Comparison of ENCODE assay signal across 23 cellular contexts in the genomic region with DNA sequence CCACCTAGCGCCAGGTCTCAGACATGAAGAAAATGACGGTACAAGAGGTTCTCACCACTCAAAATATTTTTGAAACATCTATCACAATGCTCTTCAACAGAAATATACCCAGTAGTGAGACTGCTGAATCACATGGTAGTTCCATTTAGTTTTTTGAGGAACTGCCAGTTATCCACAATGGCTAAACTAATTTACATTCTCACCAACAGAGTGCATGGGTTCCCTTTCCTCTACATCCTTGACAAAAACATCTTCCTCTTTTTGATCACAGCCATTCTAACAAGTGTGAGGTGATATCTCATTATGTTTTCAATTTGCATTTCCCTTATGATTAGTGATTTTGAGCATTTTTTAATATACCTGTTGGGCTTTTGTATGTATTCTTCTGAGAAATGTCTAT. TPM values are rescaled to one million over a fixed set of nuclear protein-coding genes. Genes with fewer than 3 reads are reported as not detected.
DNase-seq lines count a peak whose midpoint lies in the region; ATAC-seq and FAIRE-seq lines count a peak whose summit lies in the region.
"Had no signal": no experiment of that assay in that cellular context is flagged by ENCODE, and none has a peak within 500 bp of the region (broad histone marks: within the 10 kb centered on the region; RNA-seq: fewer than 3 reads in every experiment).

No MANE protein-coding gene starts in this region.

- peak overlapping the region; percentile 26 for H3K4me3 Mint-ChIP-seq in activated T-helper 17 cell treated with anti-CD3 and anti-CD28 coated beads, Interleukin-2, amount 50 U/mL, for 72 hours
- H3K4me3 Mint-ChIP-seq: activated CD4-positive, alpha-beta memory T cell treated with anti-CD3 and anti-CD28 coated beads, Interleukin-2, amount 10 ng/mL, durations not matched to agents 7 days and 5 days; activated naive CD8-positive, alpha-beta T cell; immature natural killer cell had no signal

- no peak for ATAC-seq in activated T-helper 17 cell treated with anti-CD3 and anti-CD28 coated beads, Interleukin-2, amount 50 U/mL, for 72 hours (replicated peaks)
- no peak for ATAC-seq in HG03565 (IDR thresholded peaks at IDR 0.05; ENCODE audit: unreplicated experiment)
- ATAC-seq: left ventricle myocardium superior; stimulated activated naive CD8-positive, alpha-beta T cell treated with anti-CD3 and anti-CD28 coated beads, Interleukin-15, Interleukin-2, amounts not matched to agents 100 U/mL and 50 U/mL, for 24 hours had no signal

- DNase-seq in GM18507 (ENCODE audit: extremely low spot score, insufficient read length, low read depth) (no peak), NOMO-1 (lab: John Stamatoyannopoulos, UW; ENCODE audit: unreplicated experiment in 2 of 2) (peak; percentile 37 to 84), pons (ENCODE audit: low spot score) (peak; percentile 68), RKO (ENCODE audit: low spot score) (no peak)
- DNase-seq in activated CD8-positive, alpha-beta memory T cell treated with anti-CD3 and anti-CD28 coated beads, Interleukin-2, amount 50 U/mL, for 4 hours: no peak
- no peak for DNase-seq in activated T-cell treated with anti-CD3 and anti-CD28 coated beads, Interleukin-2, amount 50 U/mL, for 1 hour
- DNase-seq: activated CD4-positive, alpha-beta memory T cell treated with anti-CD3 and anti-CD28 coated beads, Interleukin-2, amount 10 ng/mL, durations not matched to agents 7 days and 5 days; activated T-cell treated with anti-CD3 and anti-CD28 coated beads, Interleukin-2, amount 50 U/mL, for 72 hours; COR-L47; immature natural killer cell; left ventricle myocardium superior; NCI-H146; NCI-H2171 treated with DMSO at 0.1 percent for 48 hours; sigmoid colon; stimulated activated naive CD8-positive, alpha-beta T cell treated with anti-CD3 and anti-CD28 coated beads, Interleukin-15, Interleukin-2, amounts not matched to agents 100 U/mL and 50 U/mL, for 24 hours; SW 1271; trophoblast cell had no signal

- H3K36me3 Mint-ChIP-seq in activated T-helper 17 cell treated with anti-CD3 and anti-CD28 coated beads, Interleukin-2, amount 50 U/mL, for 72 hours (ENCODE audit: low read depth): peaks cover 5% of the 10 kb centered on the region
- H3K36me3 Mint-ChIP-seq: immature natural killer cell had no signal

- no peak overlapping the region for H3K27ac Mint-ChIP-seq in activated T-helper 17 cell treated with anti-CD3 and anti-CD28 coated beads, Interleukin-2, amount 50 U/mL, for 72 hours
- H3K27ac Mint-ChIP-seq: activated CD4-positive, alpha-beta memory T cell treated with anti-CD3 and anti-CD28 coated beads, Interleukin-2, amount 10 ng/mL, durations not matched to agents 7 days and 5 days; activated naive CD8-positive, alpha-beta T cell had no signal

- H3K9me3 Mint-ChIP-seq in activated T-helper 17 cell treated with anti-CD3 and anti-CD28 coated beads, Interleukin-2, amount 50 U/mL, for 72 hours: peaks cover 5% of the 10 kb centered on the region
- H3K9me3 Mint-ChIP-seq: immature natural killer cell had no signal

- H3K27me3 Mint-ChIP-seq in activated T-helper 17 cell treated with anti-CD3 and anti-CD28 coated beads, Interleukin-2, amount 50 U/mL, for 72 hours: no peaks in the 10 kb centered on the region
- H3K27me3 Mint-ChIP-seq: activated CD4-positive, alpha-beta memory T cell treated with anti-CD3 and anti-CD28 coated beads, Interleukin-2, amount 10 ng/mL, durations not matched to agents 7 days and 5 days; activated naive CD8-positive, alpha-beta T cell had no signal

- peaks cover 37% of the 10 kb centered on the region for H3K4me1 Mint-ChIP-seq in activated T-helper 17 cell treated with anti-CD3 and anti-CD28 coated beads, Interleukin-2, amount 50 U/mL, for 72 hours

- FAIRE-seq in GM18507 (lab: Jason Lieb, UNC): peak; percentile 24
- FAIRE-seq: H1, RCC 7860 had no signal

RNA-seq across cellular contexts. Expression of gene GPR65, which starts 5.7 kb away (rescaled TPM):
- total RNA-seq in activated T-helper 17 cell treated with anti-CD3 and anti-CD28 coated beads, Interleukin-2, amount 50 U/mL, for 72 hours: 10 to 100 TPM; 15.0 to 33.9 TPM
- total RNA-seq: H1, osteocyte had no signal

RNA-seq across cellular contexts. Expression of gene GALC, which starts 6.3 kb away (rescaled TPM):
- 10 to 100 TPM; 17.7 to 32.4 TPM for total RNA-seq in activated T-helper 17 cell treated with anti-CD3 and anti-CD28 coated beads, Interleukin-2, amount 50 U/mL, for 72 hours

Comparison
In these comparisons a context has a peak if more than half of its experiments do, and no peak if none do; other contexts are left out.
1. DNase-seq: peak in NOMO-1 (2 of 2) and pons (single experiment); none in GM18507 (single experiment), activated CD8-positive, alpha-beta memory T cell treated with anti-CD3 and anti-CD28 coated beads, Interleukin-2, amount 50 U/mL, for 4 hours (single experiment), RKO (single experiment) and activated T-cell treated with anti-CD3 and anti-CD28 coated beads, Interleukin-2, amount 50 U/mL, for 1 hour (single experiment).